Comparison of ENCODE assay signal across 8 cellular contexts in genomic region chr15:39291036-39291435, GRCh38.
"Had no signal": no experiment of that assay in that cellular context is flagged by ENCODE, and none has a peak within 500 bp of the region (broad histone marks: within the 10 kb centered on the region; RNA-seq: fewer than 3 reads in every experiment).

No MANE protein-coding gene starts in this region.

- H3K9ac ChIP-seq: GM23248 had no signal

- H3K27ac ChIP-seq: GM23248, HL-60 had no signal

- H3K36me3 ChIP-seq: HAP-1 had no signal

- H2AFZ ChIP-seq: GM23248 had no signal

- H3K4me1 ChIP-seq: HAP-1 had no signal

- ATAC-seq: HCT116, HepG2 had no signal

- DNase-seq: GM23248, GOT3, H7, HFFc6 had no signal

- H3K9me3 ChIP-seq: HAP-1 had no signal

- H3K4me3 ChIP-seq: GM23248, HAP-1 had no signal
